In genomic region chr10:131689486-131689885, GRCh38 we compare ENCODE assay signal across 23 cellular contexts.
"Had no signal": no experiment of that assay in that cellular context is flagged by ENCODE, and none has a peak within 500 bp of the region (broad histone marks: within the 10 kb centered on the region; RNA-seq: fewer than 3 reads in every experiment).

No MANE protein-coding gene starts in this region.

- H3K4me3 Mint-ChIP-seq: stimulated activated naive B cell treated with anti-CD40 and anti-IgM and Interleukin-4, amounts not matched to agents 10 μg/mL and 1 μg/mL and 100 μg/mL, for 72 hours; stimulated activated naive CD8-positive, alpha-beta T cell treated with anti-CD3 and anti-CD28 coated beads, Interleukin-15, Interleukin-2, amounts not matched to agents 100 ng/mL and 50 ng/mL, for 24 hours had no signal

- H3K4me1 Mint-ChIP-seq: naive thymus-derived CD4-positive, alpha-beta T cell; stimulated activated naive B cell treated with anti-CD40 and anti-IgM and Interleukin-4, amounts not matched to agents 10 μg/mL and 1 μg/mL and 100 μg/mL, for 72 hours had no signal

- DNase-seq: dermis blood vessel endothelial cell; effector memory CD4-positive, alpha-beta T cell; foreskin keratinocyte; heart left ventricle; mammary epithelial cell; midbrain; naive thymus-derived CD4-positive, alpha-beta T cell; right cardiac atrium; stimulated activated CD4-positive, alpha-beta T cell treated with anti-CD3 and anti-CD28 coated beads, Interleukin-15, amount 100 ng/mL, for 24 hours; stimulated activated CD4-positive, alpha-beta T cell treated with anti-CD3 and anti-CD28 coated beads, Interleukin-2, amount 100 ng/mL, for 48 hours; stimulated activated naive B cell treated with anti-CD40 and anti-IgM and Interleukin-4, amounts not matched to agents 10 μg/mL and 1 μg/mL and 100 μg/mL, for 72 hours had no signal

- H3K27ac Mint-ChIP-seq: naive thymus-derived CD4-positive, alpha-beta T cell; stimulated activated naive B cell treated with anti-CD40 and anti-IgM and Interleukin-4, amounts not matched to agents 10 μg/mL and 1 μg/mL and 100 μg/mL, for 72 hours; stimulated activated naive CD8-positive, alpha-beta T cell treated with anti-CD3 and anti-CD28 coated beads, Interleukin-15, Interleukin-2, amounts not matched to agents 100 ng/mL and 50 ng/mL, for 24 hours had no signal

- H3K27me3 Mint-ChIP-seq: stimulated activated naive CD8-positive, alpha-beta T cell treated with anti-CD3 and anti-CD28 coated beads, Interleukin-15, Interleukin-2, amounts not matched to agents 100 ng/mL and 50 ng/mL, for 24 hours had no signal

- H3K36me3 Mint-ChIP-seq: naive thymus-derived CD4-positive, alpha-beta T cell; stimulated activated naive B cell treated with anti-CD40 and anti-IgM and Interleukin-4, amounts not matched to agents 10 μg/mL and 1 μg/mL and 100 μg/mL, for 72 hours had no signal

- H3K27ac ChIP-seq: coronary artery, esophagus muscularis mucosa, foreskin keratinocyte, gastroesophageal sphincter, heart left ventricle, hepatocyte, left lung, parathyroid adenoma, prostate gland, skin epidermis, thoracic aorta, tibial nerve, upper lobe of left lung had no signal

- H3K9me3 Mint-ChIP-seq: stimulated activated naive CD8-positive, alpha-beta T cell treated with anti-CD3 and anti-CD28 coated beads, Interleukin-15, Interleukin-2, amounts not matched to agents 100 ng/mL and 50 ng/mL, for 24 hours had no signal

- H3K27me3 ChIP-seq: foreskin keratinocyte, hepatocyte, tibial nerve, upper lobe of left lung had no signal

- H3K9me3 ChIP-seq: esophagus muscularis mucosa, gastroesophageal sphincter, heart left ventricle, left lung, prostate gland, thoracic aorta, upper lobe of left lung had no signal

- ATAC-seq: foreskin keratinocyte; gastroesophageal sphincter; heart left ventricle; left lung; naive thymus-derived CD4-positive, alpha-beta T cell; right cardiac atrium; stimulated activated naive B cell treated with anti-CD40 and anti-IgM and Interleukin-4, amounts not matched to agents 10 μg/mL and 1 μg/mL and 100 μg/mL, for 72 hours had no signal

- H3K4me3 ChIP-seq: coronary artery, esophagus muscularis mucosa, gastroesophageal sphincter, heart left ventricle, hepatocyte, left lung, prostate gland, skin epidermis, thoracic aorta, tibial nerve, upper lobe of left lung had no signal

- H3K4me1 ChIP-seq: esophagus muscularis mucosa, foreskin keratinocyte, gastroesophageal sphincter, heart left ventricle, left lung, parathyroid adenoma, prostate gland, tibial nerve, upper lobe of left lung had no signal

- H3K36me3 ChIP-seq: esophagus muscularis mucosa, gastroesophageal sphincter, heart left ventricle, left lung, prostate gland, thoracic aorta, tibial nerve, upper lobe of left lung had no signal
